In genomic region chr7:30366606-30367005, GRCh38 we compare ENCODE assay signal across 27 cellular contexts.
DNase-seq lines count a peak whose midpoint lies in the region; ATAC-seq, FAIRE-seq and TF ChIP-seq lines count a peak whose summit lies in the region.
"Had no signal": no experiment of that assay in that cellular context is flagged by ENCODE, and none has a peak within 500 bp of the region (broad histone marks: within the 10 kb centered on the region; RNA-seq: fewer than 3 reads in every experiment).

No MANE protein-coding gene starts in this region.

- H3K79me1 ChIP-seq in IMR-90 (ENCODE audit: low read depth in 1 of 2, low read length in 2 of 2) = no peaks in the 10 kb centered on the region

- FAIRE-seq in A549 (lab: Jason Lieb, UNC) = no peak
- FAIRE-seq: TTC549 had no signal

- in situ Hi-C loops in IMR-90 (cut with MboI; ENCODE audit: low sequenced_read_pairs) = no loop called here

- dilution Hi-C loops in IMR-90 (cut with HindIII; ENCODE audit: low sequenced_read_pairs, unreplicated experiment) = no loop called here

- no peak overlapping the region for H2BK5ac ChIP-seq in IMR-90 (ENCODE audit: low read depth, low read length, poor library complexity, severe bottlenecking)

- no peak overlapping the region for H3K9ac ChIP-seq in IMR-90 (ENCODE audit: low read depth, low read length)

- no peak overlapping the region for H3K23ac ChIP-seq in IMR-90 (ENCODE audit: low read depth, low read length)

- no peak overlapping the region for H3K27ac ChIP-seq in A549
- no peak overlapping the region for H3K27ac ChIP-seq in IMR-90 (ENCODE audit: insufficient read depth, low read length)
- H3K27ac ChIP-seq in spleen = no peak overlapping the region
- H3K27ac ChIP-seq: ascending aorta, esophagus muscularis mucosa, HL-60, transverse colon had no signal

- H3K27me3 ChIP-seq in IMR-90 (ENCODE audit: control insufficient read depth, insufficient read depth, low read length) (no peaks in the 10 kb centered on the region), spleen (replicated peaks in 1 of 7) (no peaks in the 10 kb centered on the region)
- H3K27me3 ChIP-seq: ascending aorta, esophagus muscularis mucosa, MG63, transverse colon had no signal

- H3K14ac ChIP-seq in IMR-90 (replicated peaks; ENCODE audit: low read depth, low read length) = no peak overlapping the region

- no peak overlapping the region for H3K18ac ChIP-seq in IMR-90 (ENCODE audit: low read depth, low read length)

- H3K9me3 ChIP-seq in A549 (no peaks in the 10 kb centered on the region), IMR-90 (ENCODE audit: control insufficient read depth, insufficient read depth, low read length) (no peaks in the 10 kb centered on the region), spleen (no peaks in the 10 kb centered on the region)
- H3K9me3 ChIP-seq: ascending aorta, esophagus muscularis mucosa, MG63, transverse colon had no signal

- H4K91ac ChIP-seq in IMR-90 (ENCODE audit: insufficient read depth, low read depth, low read length) = no peak overlapping the region

- ATAC-seq in A549 = no peak
- no peak for ATAC-seq in IMR-90 (ENCODE audit: low read depth)
- ATAC-seq in GM19452 (IDR thresholded peaks at IDR 0.05; ENCODE audit: unreplicated experiment) = no peak
- ATAC-seq in HG02798 (IDR thresholded peaks at IDR 0.05; ENCODE audit: poor library complexity, unreplicated experiment) = no peak
- ATAC-seq: activated CD8-positive, alpha-beta memory T cell treated with anti-CD3 and anti-CD28 coated beads, Interleukin-2, amount 10 ng/mL, durations not matched to agents 7 days and 5 days; left cardiac atrium; stimulated activated naive CD8-positive, alpha-beta T cell treated with anti-CD3 and anti-CD28 coated beads, Interleukin-15, amount 100 ng/mL, for 72 hours; T-cell had no signal

- no peak overlapping the region for H2AFZ ChIP-seq in IMR-90 (replicated peaks; ENCODE audit: low read length, poor library complexity)

- H2BK15ac ChIP-seq in IMR-90 (ENCODE audit: low read depth, low read length) = no peak overlapping the region

- H2AK5ac ChIP-seq in IMR-90 (ENCODE audit: low read depth, low read length) = no peak overlapping the region

- CTCF ChIA-PET in A549 (lab: Yijun Ruan, JAX) = no interaction called here
- CTCF ChIA-PET in IMR-90 (lab: Yijun Ruan, JAX) = interaction anchor here (0.5 to 1.2 kb wide), 2 partner anchors 28 to 1037 kb away, joined by 3 to 4 read pairs; no protein-coding TSS in a partner anchor

- H2BK120ac ChIP-seq in IMR-90 (ENCODE audit: low read depth, low read length) = no peak overlapping the region

- BruUV-seq in IMR-90 (replicated peaks; lab: Mats Ljungman, UMichigan) = no TSS peak

- H3K36me3 ChIP-seq in IMR-90 (ENCODE audit: control insufficient read depth, insufficient read depth, low read length) = no peaks in the 10 kb centered on the region
- H3K36me3 ChIP-seq in spleen = peaks cover 0 to 27% (median 5%) of the 10 kb centered on the region in 6 donors
- H3K36me3 ChIP-seq: MG63, transverse colon had no signal

- H2AK9ac ChIP-seq in IMR-90 (replicated peaks; ENCODE audit: low read depth, low read length, poor library complexity) = no peak overlapping the region

- no peak for TF ChIP-seq POLR2A in A549 (IDR thresholded peaks at IDR 0.05; ENCODE audit: low read length)
- TF ChIP-seq POLR2A in IMR-90 (IDR thresholded peaks at IDR 0.05; ENCODE audit: low read depth, low read length) = no peak
- TF ChIP-seq POLR2A in spleen (IDR thresholded peaks at IDR 0.05) = no peak

- no peak overlapping the region for H3K56ac ChIP-seq in IMR-90 (ENCODE audit: extremely low read depth, insufficient read depth, low read length)

- H4K20me1 ChIP-seq in IMR-90 (ENCODE audit: insufficient read depth, low read length) = no peaks in the 10 kb centered on the region

- H3K4ac ChIP-seq in IMR-90 (ENCODE audit: low read depth, low read length) = no peak overlapping the region

- no peak overlapping the region for H3K4me3 ChIP-seq in A549
- H3K4me3 ChIP-seq in IMR-90 (ENCODE audit: insufficient read depth, low read depth, low read length) = no peak overlapping the region
- H3K4me3 ChIP-seq in fibroblast of the aortic adventitia (ENCODE audit: low read depth, low read length) = no peak overlapping the region
- no peak overlapping the region for H3K4me3 ChIP-seq in spleen
- H3K4me3 ChIP-seq: ascending aorta, esophagus muscularis mucosa, MG63, transverse colon had no signal

- WGBS in A549 (ENCODE audit: missing lambda C conversion rate) = 50% methylated on average over 2 of the region's 2 CpGs
- WGBS in IMR-90 (ENCODE audit: extremely low coverage in 2 of 2, insufficient read length in 1 of 2), 2 experiments = no CpG with 5 or more reads among the region's 2 CpGs
- WGBS in spleen, 5 donors = 83 to 94% (median 92%) methylated on average over 2 of the region's 2 CpGs

- TF ChIP-seq RAD21 in A549 (conservative IDR thresholded peaks at IDR 0.05 in 1 of 2, IDR thresholded peaks at IDR 0.05 in 1 of 2) (no peak), IMR-90 (IDR thresholded peaks at IDR 0.05; ENCODE audit: low read length) (no peak)

- H2BK20ac ChIP-seq in IMR-90 (ENCODE audit: low read depth, low read length) = no peak overlapping the region

- intact Hi-C loops in IMR-90 (cut with micrococcal nuclease) (no loop called here), spleen (cut with DNase I; ENCODE audit: low total_unique reads) (no loop called here)

- TF ChIP-seq EP300 in A549 (IDR thresholded peaks at IDR 0.05) = no peak

- POLR2A ChIA-PET in A549 (lab: Yijun Ruan, JAX) (no interaction called here), IMR-90 (lab: Charles Lee; ENCODE audit: unreplicated experiment) (no interaction called here)

- H4K5ac ChIP-seq in IMR-90 (ENCODE audit: low read depth, low read length) = no peak overlapping the region

- no peaks in the 10 kb centered on the region; the same call in 1 of the 2 replicates for H3K9me1 ChIP-seq in IMR-90 (ENCODE audit: insufficient read depth, low read length)

- H3K4me2 ChIP-seq in A549 = peak overlapping the region; percentile 15; the same call in 1 of the 3 replicates
- no peak overlapping the region for H3K4me2 ChIP-seq in IMR-90 (ENCODE audit: low read depth, low read length)

- DNase-seq in A549 (ENCODE audit: low read depth in 1 of 2, low spot score in 1 of 2) (no peak), IMR-90 (peak; percentile 36), amniotic epithelial cell (ENCODE audit: low read depth) (peak; percentile 28), fibroblast of the aortic adventitia (ENCODE audit: low read depth) (peak; percentile 49), spleen (no peak)
- DNase-seq in activated effector memory CD4-positive, alpha-beta T cell treated with Interleukin-2 at 50 U/mL for 16 hours = no peak
- DNase-seq: activated CD4-positive, alpha-beta T cell treated with anti-CD3 and anti-CD28 coated beads for 4 hours; activated CD8-positive, alpha-beta memory T cell treated with anti-CD3 and anti-CD28 coated beads, Interleukin-2, amount 10 ng/mL, durations not matched to agents 7 days and 5 days; effector memory CD4-positive, alpha-beta T cell; glutamatergic neuron; left cardiac atrium; mesendoderm; MG63; naive B cell; NCI-H1436 treated with DMSO at 0.1 percent for 48 hours; NCI-H526 treated with DMSO at 0.1 percent for 48 hours; occipital lobe; retina; stimulated activated naive CD8-positive, alpha-beta T cell treated with anti-CD3 and anti-CD28 coated beads, Interleukin-15, amount 100 ng/mL, for 72 hours; T-cell; transverse colon had no signal

- H3K4me1 ChIP-seq in A549 (peaks cover 8% of the 10 kb centered on the region; the same call in 2 of the 3 replicates), IMR-90 (ENCODE audit: control insufficient read depth, insufficient read depth, low read length) (peaks cover 1% of the 10 kb centered on the region; the same call in 1 of the 2 replicates), spleen (peaks cover 0 to 25% (median 6%) of the 10 kb centered on the region in 6 donors)

- H4K8ac ChIP-seq in IMR-90 (ENCODE audit: low read depth in 2 of 2, low read length in 2 of 2) = no peak overlapping the region

- TF ChIP-seq CTCF in A549 (IDR thresholded peaks at IDR 0.05) = no peak
- TF ChIP-seq CTCF in IMR-90 (conservative IDR thresholded peaks at IDR 0.05; ENCODE audit: low read depth, low read length) = no peak
- TF ChIP-seq CTCF in fibroblast of the aortic adventitia (IDR thresholded peaks at IDR 0.05; ENCODE audit: insufficient read depth, low read length) = no peak
- no peak for TF ChIP-seq CTCF in spleen (IDR thresholded peaks at IDR 0.05 in 8 of 11, conservative IDR thresholded peaks at IDR 0.05 in 3 of 11)

TF ChIP-seq in A549, 52 proteins besides CTCF, POLR2A, EP300 and RAD21 (continues in another document):
- TF ChIP-seq MAFK (IDR thresholded peaks at IDR 0.05; ENCODE audit: partially characterized antibody) = no peak
- TF ChIP-seq BHLHE40 (IDR thresholded peaks at IDR 0.05; ENCODE audit: low read depth, low read length) = no peak
- TF ChIP-seq JUNB (IDR thresholded peaks at IDR 0.05) = no peak
- TF ChIP-seq ELK1 (IDR thresholded peaks at IDR 0.05; ENCODE audit: low read depth, low read length) = no peak
- no peak for TF ChIP-seq RFX5 (IDR thresholded peaks at IDR 0.05)
- no peak for TF ChIP-seq ZNF302 (CRISPR knock-in tag; IDR thresholded peaks at IDR 0.05)

TF ChIP-seq in IMR-90, 13 proteins besides CTCF, POLR2A, EP300 and RAD21:
- TF ChIP-seq CEBPB (IDR thresholded peaks at IDR 0.05; ENCODE audit: low read depth, low read length) (no peak), SMC3 (IDR thresholded peaks at IDR 0.05; ENCODE audit: low read depth, low read length) (no peak), MXI1 (IDR thresholded peaks at IDR 0.05; ENCODE audit: borderline replicate concordance, low read depth, low read length) (no peak), MAFK (IDR thresholded peaks at IDR 0.05; ENCODE audit: low read depth, low read length) (no peak)

Comparison
In these comparisons a context has a peak if more than half of its experiments do, and no peak if none do; other contexts are left out.
1. DNase-seq: peak in IMR-90 (single experiment), amniotic epithelial cell (single experiment) and fibroblast of the aortic adventitia (single experiment); none in A549 (0 of 2), spleen (single experiment) and activated effector memory CD4-positive, alpha-beta T cell treated with Interleukin-2 at 50 U/mL for 16 hours (single experiment).